16 cellular contexts compared by ENCODE assay signal in genomic region chr1:182110635-182111034, GRCh38. TPM values are rescaled to one million over a fixed set of nuclear protein-coding genes. Genes with fewer than 3 reads are reported as not detected.
A peak's percentile ranks its signal among the peaks of the same experiment; 100 is the strongest.
DNase-seq lines count a peak whose midpoint lies in the region; ATAC-seq and TF ChIP-seq lines count a peak whose summit lies in the region.
"Had no signal": no experiment of that assay in that cellular context is flagged by ENCODE, and none has a peak within 500 bp of the region (broad histone marks: within the 10 kb centered on the region; RNA-seq: fewer than 3 reads in every experiment).

No MANE protein-coding gene starts in this region.

- TF ChIP-seq RAD21 in Ishikawa (IDR thresholded peaks at IDR 0.05; ENCODE audit: low read depth), result no peak

- no peaks in the 10 kb centered on the region for H3K36me3 Mint-ChIP-seq in activated CD8-positive, alpha-beta T cell treated with anti-CD3 and anti-CD28 coated beads, Interleukin-2, amount 10 ng/mL, durations not matched to agents 7 days and 5 days (ENCODE audit: low read depth)
- H3K36me3 Mint-ChIP-seq in WTC11, result peaks cover 2% of the 10 kb centered on the region

- H3K4ac ChIP-seq in mesendoderm (ENCODE audit: low read depth, low read length), result no peak overlapping the region

- H3K4me1 ChIP-seq in mesendoderm (ENCODE audit: control insufficient read depth, low read depth, low read length), result peaks cover 4% of the 10 kb centered on the region
- H3K4me1 ChIP-seq in breast epithelium, result no peaks in the 10 kb centered on the region

- H3K4me1 Mint-ChIP-seq in activated CD8-positive, alpha-beta T cell treated with anti-CD3 and anti-CD28 coated beads, Interleukin-2, amount 10 ng/mL, durations not matched to agents 7 days and 5 days (ENCODE audit: low read depth), result peaks cover 2% of the 10 kb centered on the region
- peaks cover 15% of the 10 kb centered on the region for H3K4me1 Mint-ChIP-seq in WTC11

- no peak overlapping the region for H3K4me3 ChIP-seq in mesendoderm (ENCODE audit: low read length)
- H3K4me3 ChIP-seq in breast epithelium, result no peak overlapping the region
- H3K4me3 ChIP-seq: PC-9 had no signal

- H3K79me2 ChIP-seq in mesendoderm (ENCODE audit: control insufficient read depth, insufficient read depth, low read length), result no peaks in the 10 kb centered on the region

- H4K8ac ChIP-seq in mesendoderm (ENCODE audit: low read depth, low read length), result no peak overlapping the region

- intact Hi-C loops in breast epithelium (cut with DNase I; ENCODE audit: low total_unique reads), result no loop called here

- no peak overlapping the region for H2AK5ac ChIP-seq in mesendoderm (ENCODE audit: low read length)

- H3K4me3 Mint-ChIP-seq in activated CD8-positive, alpha-beta T cell treated with anti-CD3 and anti-CD28 coated beads, Interleukin-2, amount 10 ng/mL, durations not matched to agents 7 days and 5 days, result no peak overlapping the region
- no peak overlapping the region for H3K4me3 Mint-ChIP-seq in WTC11

- H3K27me3 ChIP-seq in mesendoderm (ENCODE audit: insufficient read depth, low read length, poor library complexity) (no peaks in the 10 kb centered on the region), breast epithelium (no peaks in the 10 kb centered on the region)

- POLR2A ChIA-PET in activated CD8-positive, alpha-beta T cell treated with anti-CD3 and anti-CD28 coated beads, Interleukin-2, amount 10 ng/mL, durations not matched to agents 7 days and 5 days (lab: Charles Lee), result no interaction called here
- POLR2A ChIA-PET in WTC11 (lab: Charles Lee), result no interaction called here

- H3K27ac ChIP-seq in mesendoderm (ENCODE audit: low read depth, low read length) (no peak overlapping the region), breast epithelium (no peak overlapping the region)
- H3K27ac ChIP-seq: PC-9 had no signal

- peak; percentile 48 for DNase-seq in activated CD8-positive, alpha-beta T cell treated with anti-CD3 and anti-CD28 coated beads, Interleukin-2, amount 10 ng/mL, durations not matched to agents 7 days and 5 days
- DNase-seq in mesendoderm (peak; percentile 30), AML-193 (lab: John Stamatoyannopoulos, UW) (no peak), breast epithelium (ENCODE audit: low spot score in 2 of 2) (no peak), DMS114 treated with DMSO at 0.1 percent for 48 hours (lab: John Stamatoyannopoulos, UW; ENCODE audit: unreplicated experiment) (no peak), WTC11 (ENCODE audit: low spot score) (no peak)
- DNase-seq: H7, NCI-H1105 treated with DMSO at 0.1 percent for 48 hours, NCI-H1694 treated with DMSO at 0.1 percent for 48 hours, NCI-H226, NCI-H524, PC-9, SW 1271, T-helper 2 cell had no signal

- H3K79me1 ChIP-seq in mesendoderm (ENCODE audit: low read length), result no peaks in the 10 kb centered on the region

- H3K18ac ChIP-seq in mesendoderm (ENCODE audit: low read length), result no peak overlapping the region

- CTCF ChIA-PET in activated CD8-positive, alpha-beta T cell treated with anti-CD3 and anti-CD28 coated beads, Interleukin-2, amount 10 ng/mL, durations not matched to agents 7 days and 5 days (lab: Charles Lee), result interaction anchor here (1.0 to 2.8 kb wide), 2 partner anchors 22 to 26 kb away, joined by 3 to 14 read pairs; no protein-coding TSS in a partner anchor
- CTCF ChIA-PET in WTC11 (lab: Charles Lee), result no interaction called here

- peaks cover 26% of the 10 kb centered on the region for H3K27me3 Mint-ChIP-seq in activated CD8-positive, alpha-beta T cell treated with anti-CD3 and anti-CD28 coated beads, Interleukin-2, amount 10 ng/mL, durations not matched to agents 7 days and 5 days (ENCODE audit: low read depth)
- H3K27me3 Mint-ChIP-seq in WTC11 (ENCODE audit: low read depth), result no peaks in the 10 kb centered on the region

- H2BK120ac ChIP-seq in mesendoderm (ENCODE audit: low read depth, low read length), result no peak overlapping the region

- no peak overlapping the region for H2BK15ac ChIP-seq in mesendoderm (replicated peaks; ENCODE audit: low read depth)

- H2BK5ac ChIP-seq in mesendoderm (ENCODE audit: low read length), result no peak overlapping the region

- H3K36me3 ChIP-seq in mesendoderm (ENCODE audit: control insufficient read depth, insufficient read depth, low read length) (no peaks in the 10 kb centered on the region), breast epithelium (no peaks in the 10 kb centered on the region)

- H4K5ac ChIP-seq in mesendoderm (ENCODE audit: low read length), result no peak overlapping the region

- H3K56ac ChIP-seq in mesendoderm (ENCODE audit: low read length), result no peak overlapping the region

- H3K9ac ChIP-seq in mesendoderm (ENCODE audit: low read length), result no peak overlapping the region

- H3K9me3 ChIP-seq in breast epithelium, result no peaks in the 10 kb centered on the region

- no peak for TF ChIP-seq POLR2A in breast epithelium (IDR thresholded peaks at IDR 0.05)

- H3K4me2 ChIP-seq in mesendoderm (ENCODE audit: low read length), result no peak overlapping the region
- H3K4me2 ChIP-seq: PC-9 had no signal

- WGBS in mesendoderm (ENCODE audit: extremely low coverage, insufficient coverage, low lambda C conversion rate), result no CpG with 5 or more reads among the region's 6 CpGs

- no peak for TF ChIP-seq EP300 in Ishikawa (IDR thresholded peaks at IDR 0.05; ENCODE audit: borderline replicate concordance)

- no peaks in the 10 kb centered on the region for H3K9me3 Mint-ChIP-seq in activated CD8-positive, alpha-beta T cell treated with anti-CD3 and anti-CD28 coated beads, Interleukin-2, amount 10 ng/mL, durations not matched to agents 7 days and 5 days (ENCODE audit: insufficient read depth)
- peaks cover 10% of the 10 kb centered on the region for H3K9me3 Mint-ChIP-seq in WTC11

- TF ChIP-seq CTCF in GM12873 (IDR thresholded peaks at IDR 0.05; ENCODE audit: insufficient read depth, low read depth, low read length, missing control alignments) (peak; percentile 27), breast epithelium (IDR thresholded peaks at IDR 0.05) (no peak), WTC11 (IDR thresholded peaks at IDR 0.05) (no peak)

- H3K23ac ChIP-seq in mesendoderm (ENCODE audit: low read length), result no peak overlapping the region

- no peak for ATAC-seq in activated CD8-positive, alpha-beta T cell treated with anti-CD3 and anti-CD28 coated beads, Interleukin-2, amount 10 ng/mL, durations not matched to agents 7 days and 5 days
- ATAC-seq in WTC11, result no peak; the same call in 1 of the 2 replicates

- no peak overlapping the region for H3K27ac Mint-ChIP-seq in activated CD8-positive, alpha-beta T cell treated with anti-CD3 and anti-CD28 coated beads, Interleukin-2, amount 10 ng/mL, durations not matched to agents 7 days and 5 days
- no peak overlapping the region for H3K27ac Mint-ChIP-seq in WTC11

TF ChIP-seq in Ishikawa, 13 proteins besides CTCF, POLR2A, EP300 and RAD21 (continues in another document):
- TF ChIP-seq REST (IDR thresholded peaks at IDR 0.05; ENCODE audit: low read depth), result peak; percentile 83

TF ChIP-seq in WTC11, 78 proteins besides CTCF, POLR2A, EP300 and RAD21 (continues in another document):
- TF ChIP-seq, protein P1, sequence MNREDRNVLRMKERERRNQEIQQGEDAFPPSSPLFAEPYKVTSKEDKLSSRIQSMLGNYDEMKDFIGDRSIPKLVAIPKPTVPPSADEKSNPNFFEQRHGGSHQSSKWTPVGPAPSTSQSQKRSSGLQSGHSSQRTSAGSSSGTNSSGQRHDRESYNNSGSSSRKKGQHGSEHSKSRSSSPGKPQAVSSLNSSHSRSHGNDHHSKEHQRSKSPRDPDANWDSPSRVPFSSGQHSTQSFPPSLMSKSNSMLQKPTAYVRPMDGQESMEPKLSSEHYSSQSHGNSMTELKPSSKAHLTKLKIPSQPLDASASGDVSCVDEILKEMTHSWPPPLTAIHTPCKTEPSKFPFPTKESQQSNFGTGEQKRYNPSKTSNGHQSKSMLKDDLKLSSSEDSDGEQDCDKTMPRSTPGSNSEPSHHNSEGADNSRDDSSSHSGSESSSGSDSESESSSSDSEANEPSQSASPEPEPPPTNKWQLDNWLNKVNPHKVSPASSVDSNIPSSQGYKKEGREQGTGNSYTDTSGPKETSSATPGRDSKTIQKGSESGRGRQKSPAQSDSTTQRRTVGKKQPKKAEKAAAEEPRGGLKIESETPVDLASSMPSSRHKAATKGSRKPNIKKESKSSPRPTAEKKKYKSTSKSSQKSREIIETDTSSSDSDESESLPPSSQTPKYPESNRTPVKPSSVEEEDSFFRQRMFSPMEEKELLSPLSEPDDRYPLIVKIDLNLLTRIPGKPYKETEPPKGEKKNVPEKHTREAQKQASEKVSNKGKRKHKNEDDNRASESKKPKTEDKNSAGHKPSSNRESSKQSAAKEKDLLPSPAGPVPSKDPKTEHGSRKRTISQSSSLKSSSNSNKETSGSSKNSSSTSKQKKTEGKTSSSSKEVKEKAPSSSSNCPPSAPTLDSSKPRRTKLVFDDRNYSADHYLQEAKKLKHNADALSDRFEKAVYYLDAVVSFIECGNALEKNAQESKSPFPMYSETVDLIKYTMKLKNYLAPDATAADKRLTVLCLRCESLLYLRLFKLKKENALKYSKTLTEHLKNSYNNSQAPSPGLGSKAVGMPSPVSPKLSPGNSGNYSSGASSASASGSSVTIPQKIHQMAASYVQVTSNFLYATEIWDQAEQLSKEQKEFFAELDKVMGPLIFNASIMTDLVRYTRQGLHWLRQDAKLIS (CRISPR knock-in tag; IDR thresholded peaks at IDR 0.05; ENCODE audit: borderline replicate concordance), result no peak
- TF ChIP-seq STAT6 (CRISPR knock-in tag; conservative IDR thresholded peaks at IDR 0.05; ENCODE audit: low read depth), result no peak
- TF ChIP-seq JUN (CRISPR knock-in tag; IDR thresholded peaks at IDR 0.05), result no peak

RNA-seq across cellular contexts. Expression of gene ZNF648, which starts 49.1 kb away (rescaled TPM):
- not detected for total RNA-seq in activated CD8-positive, alpha-beta T cell treated with anti-CD3 and anti-CD28 coated beads, Interleukin-2, amount 10 ng/mL, durations not matched to agents 7 days and 5 days
- polyA plus RNA-seq in mesendoderm (2013, experiment 1 of 2), result 0.28 TPM
- 0.27 TPM for polyA plus RNA-seq in mesendoderm (2013, experiment 2 of 2)
- total RNA-seq in breast epithelium, result 1 to 10 TPM in 2 of 3 donors, not detected in 1; 3.2 to 3.3 TPM
- 0.17 to 0.46 TPM (median 0.27 TPM) in 3 replicates for total RNA-seq in WTC11 (2021)
- total RNA-seq: PC-9 had no signal

Comparison
In these comparisons a context has a peak if more than half of its experiments do, and no peak if none do; other contexts are left out.
1. DNase-seq: peak in activated CD8-positive, alpha-beta T cell treated with anti-CD3 and anti-CD28 coated beads, Interleukin-2, amount 10 ng/mL, durations not matched to agents 7 days and 5 days (single experiment) and mesendoderm (single experiment); none in AML-193 (0 of 2), breast epithelium (0 of 2), DMS114 treated with DMSO at 0.1 percent for 48 hours (single experiment) and WTC11 (single experiment).